Comparison of ENCODE assay signal across 3 cellular contexts in genomic region chr9:100086097-100086496, GRCh38.
TF ChIP-seq lines count a peak whose summit lies in the region.

No MANE protein-coding gene starts in this region.

TF ChIP-seq in SK-N-SH, 30 proteins besides CTCF, POLR2A, EP300 and RAD21 (continued from another document):
- TF ChIP-seq IRF3 (IDR thresholded peaks at IDR 0.05; ENCODE audit: low read depth, low read length) (no peak), TAF1 (IDR thresholded peaks at IDR 0.05; ENCODE audit: borderline replicate concordance, low read depth, low read length) (no peak), MEF2A (IDR thresholded peaks at IDR 0.05; ENCODE audit: borderline replicate concordance, low read depth) (no peak), NFIC (IDR thresholded peaks at IDR 0.05; ENCODE audit: borderline replicate concordance) (no peak), GATA2 (CRISPR knock-in tag; IDR thresholded peaks at IDR 0.05) (no peak), USF1 (IDR thresholded peaks at IDR 0.05; ENCODE audit: borderline replicate concordance, low read depth) (no peak), FOXM1 (IDR thresholded peaks at IDR 0.05; ENCODE audit: low read depth) (no peak), TCF12 (IDR thresholded peaks at IDR 0.05) (no peak), RCOR1 (IDR thresholded peaks at IDR 0.05; ENCODE audit: low read length) (no peak), CHD2 (IDR thresholded peaks at IDR 0.05; ENCODE audit: low read length, partially characterized antibody) (no peak), POLR2AphosphoS5 (IDR thresholded peaks at IDR 0.05; ENCODE audit: low read depth, low read length) (no peak), PBX3 (IDR thresholded peaks at IDR 0.05) (no peak)
- TF ChIP-seq, protein P1, sequence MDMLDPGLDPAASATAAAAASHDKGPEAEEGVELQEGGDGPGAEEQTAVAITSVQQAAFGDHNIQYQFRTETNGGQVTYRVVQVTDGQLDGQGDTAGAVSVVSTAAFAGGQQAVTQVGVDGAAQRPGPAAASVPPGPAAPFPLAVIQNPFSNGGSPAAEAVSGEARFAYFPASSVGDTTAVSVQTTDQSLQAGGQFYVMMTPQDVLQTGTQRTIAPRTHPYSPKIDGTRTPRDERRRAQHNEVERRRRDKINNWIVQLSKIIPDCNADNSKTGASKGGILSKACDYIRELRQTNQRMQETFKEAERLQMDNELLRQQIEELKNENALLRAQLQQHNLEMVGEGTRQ (IDR thresholded peaks at IDR 0.05; ENCODE audit: borderline replicate concordance, low read depth, low read length), result no peak
- TF ChIP-seq, protein P2, sequence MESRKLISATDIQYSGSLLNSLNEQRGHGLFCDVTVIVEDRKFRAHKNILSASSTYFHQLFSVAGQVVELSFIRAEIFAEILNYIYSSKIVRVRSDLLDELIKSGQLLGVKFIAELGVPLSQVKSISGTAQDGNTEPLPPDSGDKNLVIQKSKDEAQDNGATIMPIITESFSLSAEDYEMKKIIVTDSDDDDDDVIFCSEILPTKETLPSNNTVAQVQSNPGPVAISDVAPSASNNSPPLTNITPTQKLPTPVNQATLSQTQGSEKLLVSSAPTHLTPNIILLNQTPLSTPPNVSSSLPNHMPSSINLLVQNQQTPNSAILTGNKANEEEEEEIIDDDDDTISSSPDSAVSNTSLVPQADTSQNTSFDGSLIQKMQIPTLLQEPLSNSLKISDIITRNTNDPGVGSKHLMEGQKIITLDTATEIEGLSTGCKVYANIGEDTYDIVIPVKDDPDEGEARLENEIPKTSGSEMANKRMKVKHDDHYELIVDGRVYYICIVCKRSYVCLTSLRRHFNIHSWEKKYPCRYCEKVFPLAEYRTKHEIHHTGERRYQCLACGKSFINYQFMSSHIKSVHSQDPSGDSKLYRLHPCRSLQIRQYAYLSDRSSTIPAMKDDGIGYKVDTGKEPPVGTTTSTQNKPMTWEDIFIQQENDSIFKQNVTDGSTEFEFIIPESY (IDR thresholded peaks at IDR 0.05; ENCODE audit: borderline replicate concordance, low read depth), result no peak
TF ChIP-seq in SK-N-SH: peak in this region for 0.

TF ChIP-seq in HEK293T, 16 proteins besides CTCF, POLR2A, EP300 and RAD21:
- TF ChIP-seq, protein P3, sequence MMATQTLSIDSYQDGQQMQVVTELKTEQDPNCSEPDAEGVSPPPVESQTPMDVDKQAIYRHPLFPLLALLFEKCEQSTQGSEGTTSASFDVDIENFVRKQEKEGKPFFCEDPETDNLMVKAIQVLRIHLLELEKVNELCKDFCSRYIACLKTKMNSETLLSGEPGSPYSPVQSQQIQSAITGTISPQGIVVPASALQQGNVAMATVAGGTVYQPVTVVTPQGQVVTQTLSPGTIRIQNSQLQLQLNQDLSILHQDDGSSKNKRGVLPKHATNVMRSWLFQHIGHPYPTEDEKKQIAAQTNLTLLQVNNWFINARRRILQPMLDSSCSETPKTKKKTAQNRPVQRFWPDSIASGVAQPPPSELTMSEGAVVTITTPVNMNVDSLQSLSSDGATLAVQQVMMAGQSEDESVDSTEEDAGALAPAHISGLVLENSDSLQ (IDR thresholded peaks at IDR 0.05), result 0 out of 2 replicates have a peak, but pooled peaks have one; percentile 31
- no peak for TF ChIP-seq ZNF384 (IDR thresholded peaks at IDR 0.05)

TF ChIP-seq in WTC11, 78 proteins besides CTCF, POLR2A, EP300 and RAD21 (continued from another document):
- TF ChIP-seq, protein P4, sequence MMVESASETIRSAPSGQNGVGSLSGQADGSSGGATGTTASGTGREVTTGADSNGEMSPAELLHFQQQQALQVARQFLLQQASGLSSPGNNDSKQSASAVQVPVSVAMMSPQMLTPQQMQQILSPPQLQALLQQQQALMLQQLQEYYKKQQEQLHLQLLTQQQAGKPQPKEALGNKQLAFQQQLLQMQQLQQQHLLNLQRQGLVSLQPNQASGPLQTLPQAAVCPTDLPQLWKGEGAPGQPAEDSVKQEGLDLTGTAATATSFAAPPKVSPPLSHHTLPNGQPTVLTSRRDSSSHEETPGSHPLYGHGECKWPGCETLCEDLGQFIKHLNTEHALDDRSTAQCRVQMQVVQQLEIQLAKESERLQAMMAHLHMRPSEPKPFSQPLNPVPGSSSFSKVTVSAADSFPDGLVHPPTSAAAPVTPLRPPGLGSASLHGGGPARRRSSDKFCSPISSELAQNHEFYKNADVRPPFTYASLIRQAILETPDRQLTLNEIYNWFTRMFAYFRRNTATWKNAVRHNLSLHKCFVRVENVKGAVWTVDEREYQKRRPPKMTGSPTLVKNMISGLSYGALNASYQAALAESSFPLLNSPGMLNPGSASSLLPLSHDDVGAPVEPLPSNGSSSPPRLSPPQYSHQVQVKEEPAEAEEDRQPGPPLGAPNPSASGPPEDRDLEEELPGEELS (CRISPR knock-in tag; IDR thresholded peaks at IDR 0.05), result no peak
- TF ChIP-seq SP1 (CRISPR knock-in tag; conservative IDR thresholded peaks at IDR 0.05) (no peak), ZNF423 (CRISPR knock-in tag; IDR thresholded peaks at IDR 0.05) (no peak), KAT7 (CRISPR knock-in tag; IDR thresholded peaks at IDR 0.05; ENCODE audit: borderline replicate concordance) (no peak), CBFB (CRISPR knock-in tag; IDR thresholded peaks at IDR 0.05; ENCODE audit: low read depth) (no peak), ATF2 (CRISPR knock-in tag; IDR thresholded peaks at IDR 0.05; ENCODE audit: borderline replicate concordance, low read depth) (no peak), USF1 (CRISPR knock-in tag; IDR thresholded peaks at IDR 0.05) (no peak), ZNF671 (CRISPR knock-in tag; IDR thresholded peaks at IDR 0.05) (no peak), JUN (CRISPR knock-in tag; IDR thresholded peaks at IDR 0.05) (no peak), AFF4 (CRISPR knock-in tag; IDR thresholded peaks at IDR 0.05; ENCODE audit: borderline replicate concordance) (no peak), MXD4 (CRISPR knock-in tag; IDR thresholded peaks at IDR 0.05; ENCODE audit: borderline replicate concordance) (no peak), TCF7 (CRISPR knock-in tag; IDR thresholded peaks at IDR 0.05; ENCODE audit: low read depth) (no peak), PRRX2 (CRISPR knock-in tag; IDR thresholded peaks at IDR 0.05) (no peak), ATF1 (CRISPR knock-in tag; IDR thresholded peaks at IDR 0.05) (no peak)
- TF ChIP-seq, protein P5, sequence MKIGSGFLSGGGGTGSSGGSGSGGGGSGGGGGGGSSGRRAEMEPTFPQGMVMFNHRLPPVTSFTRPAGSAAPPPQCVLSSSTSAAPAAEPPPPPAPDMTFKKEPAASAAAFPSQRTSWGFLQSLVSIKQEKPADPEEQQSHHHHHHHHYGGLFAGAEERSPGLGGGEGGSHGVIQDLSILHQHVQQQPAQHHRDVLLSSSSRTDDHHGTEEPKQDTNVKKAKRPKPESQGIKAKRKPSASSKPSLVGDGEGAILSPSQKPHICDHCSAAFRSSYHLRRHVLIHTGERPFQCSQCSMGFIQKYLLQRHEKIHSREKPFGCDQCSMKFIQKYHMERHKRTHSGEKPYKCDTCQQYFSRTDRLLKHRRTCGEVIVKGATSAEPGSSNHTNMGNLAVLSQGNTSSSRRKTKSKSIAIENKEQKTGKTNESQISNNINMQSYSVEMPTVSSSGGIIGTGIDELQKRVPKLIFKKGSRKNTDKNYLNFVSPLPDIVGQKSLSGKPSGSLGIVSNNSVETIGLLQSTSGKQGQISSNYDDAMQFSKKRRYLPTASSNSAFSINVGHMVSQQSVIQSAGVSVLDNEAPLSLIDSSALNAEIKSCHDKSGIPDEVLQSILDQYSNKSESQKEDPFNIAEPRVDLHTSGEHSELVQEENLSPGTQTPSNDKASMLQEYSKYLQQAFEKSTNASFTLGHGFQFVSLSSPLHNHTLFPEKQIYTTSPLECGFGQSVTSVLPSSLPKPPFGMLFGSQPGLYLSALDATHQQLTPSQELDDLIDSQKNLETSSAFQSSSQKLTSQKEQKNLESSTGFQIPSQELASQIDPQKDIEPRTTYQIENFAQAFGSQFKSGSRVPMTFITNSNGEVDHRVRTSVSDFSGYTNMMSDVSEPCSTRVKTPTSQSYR (CRISPR knock-in tag; IDR thresholded peaks at IDR 0.05), result no peak
- TF ChIP-seq, protein P6, sequence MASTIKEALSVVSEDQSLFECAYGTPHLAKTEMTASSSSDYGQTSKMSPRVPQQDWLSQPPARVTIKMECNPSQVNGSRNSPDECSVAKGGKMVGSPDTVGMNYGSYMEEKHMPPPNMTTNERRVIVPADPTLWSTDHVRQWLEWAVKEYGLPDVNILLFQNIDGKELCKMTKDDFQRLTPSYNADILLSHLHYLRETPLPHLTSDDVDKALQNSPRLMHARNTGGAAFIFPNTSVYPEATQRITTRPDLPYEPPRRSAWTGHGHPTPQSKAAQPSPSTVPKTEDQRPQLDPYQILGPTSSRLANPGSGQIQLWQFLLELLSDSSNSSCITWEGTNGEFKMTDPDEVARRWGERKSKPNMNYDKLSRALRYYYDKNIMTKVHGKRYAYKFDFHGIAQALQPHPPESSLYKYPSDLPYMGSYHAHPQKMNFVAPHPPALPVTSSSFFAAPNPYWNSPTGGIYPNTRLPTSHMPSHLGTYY (CRISPR knock-in tag; IDR thresholded peaks at IDR 0.05), result no peak
